8 cellular contexts compared by ENCODE assay signal in the genomic region with DNA sequence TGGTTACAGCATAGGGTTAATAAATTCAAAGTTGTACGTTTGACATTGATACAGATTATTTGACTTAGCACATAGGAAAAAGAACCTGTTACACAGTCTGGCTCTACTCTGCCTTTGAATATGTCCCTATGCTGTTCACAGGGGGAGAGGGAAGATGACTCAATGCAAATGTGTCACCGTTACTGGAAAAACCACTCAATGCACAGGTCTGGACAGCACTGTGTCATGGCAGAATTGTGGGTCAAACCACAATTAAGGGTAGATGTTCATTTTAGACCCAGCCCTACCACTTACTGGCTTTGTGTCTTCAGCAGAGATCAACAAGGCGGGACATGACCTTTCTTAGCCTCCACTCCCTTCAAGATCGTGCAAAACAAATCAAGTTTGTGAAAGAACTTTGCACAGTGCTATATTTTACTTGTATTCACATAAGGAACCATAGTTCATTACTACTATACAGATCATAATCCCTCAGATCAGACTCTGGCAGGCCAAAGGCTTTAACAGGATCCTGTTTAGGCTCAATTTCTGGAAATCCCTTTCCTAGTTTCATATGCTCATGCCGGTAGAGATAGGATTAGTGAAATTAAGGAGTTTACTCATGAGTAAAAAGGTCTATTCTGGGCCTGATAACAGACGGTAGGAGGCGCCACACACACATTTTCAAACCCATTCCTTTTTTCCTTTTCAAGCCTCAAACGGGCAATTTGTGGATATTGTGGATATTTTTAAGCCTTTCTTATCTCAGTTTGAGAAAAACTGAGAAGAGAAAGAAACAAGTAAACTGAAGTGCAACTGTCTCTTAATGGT. TPM values are rescaled to one million over a fixed set of nuclear protein-coding genes. Genes with fewer than 3 reads are reported as not detected.
DNase-seq lines count a peak whose midpoint lies in the region; ATAC-seq lines count a peak whose summit lies in the region.

No MANE protein-coding gene starts in this region.

- no peaks in the 10 kb centered on the region for H3K27me3 Mint-ChIP-seq in activated CD8-positive, alpha-beta memory T cell treated with anti-CD3 and anti-CD28 coated beads, Interleukin-2, amount 10 ng/mL, durations not matched to agents 7 days and 5 days
- no peaks in the 10 kb centered on the region for H3K27me3 Mint-ChIP-seq in activated T-helper 17 cell treated with anti-CD3 and anti-CD28 coated beads, Interleukin-2, amount 50 U/mL, for 72 hours

- peaks cover 69% of the 10 kb centered on the region for H3K4me1 Mint-ChIP-seq in activated CD8-positive, alpha-beta memory T cell treated with anti-CD3 and anti-CD28 coated beads, Interleukin-2, amount 10 ng/mL, durations not matched to agents 7 days and 5 days
- H3K4me1 Mint-ChIP-seq in activated T-helper 17 cell treated with anti-CD3 and anti-CD28 coated beads, Interleukin-2, amount 50 U/mL, for 72 hours: peaks cover 69% of the 10 kb centered on the region

- CTCF ChIA-PET in activated CD8-positive, alpha-beta memory T cell treated with anti-CD3 and anti-CD28 coated beads, Interleukin-2, amount 10 ng/mL, durations not matched to agents 7 days and 5 days (lab: Charles Lee): interaction anchor here (3.0 kb wide), 1 partner anchor 73 kb away, joined by 23 read pairs; no protein-coding TSS in a partner anchor

- intact Hi-C loops in left colon (cut with DNase I, micrococcal nuclease): no loop called here

- H3K9me3 Mint-ChIP-seq in activated CD8-positive, alpha-beta memory T cell treated with anti-CD3 and anti-CD28 coated beads, Interleukin-2, amount 10 ng/mL, durations not matched to agents 7 days and 5 days (ENCODE audit: low read depth): no peaks in the 10 kb centered on the region
- no peaks in the 10 kb centered on the region for H3K9me3 Mint-ChIP-seq in activated T-helper 17 cell treated with anti-CD3 and anti-CD28 coated beads, Interleukin-2, amount 50 U/mL, for 72 hours

- H3K27ac Mint-ChIP-seq in activated CD8-positive, alpha-beta memory T cell treated with anti-CD3 and anti-CD28 coated beads, Interleukin-2, amount 10 ng/mL, durations not matched to agents 7 days and 5 days: peak overlapping the region; percentile 91
- H3K27ac Mint-ChIP-seq in activated T-helper 17 cell treated with anti-CD3 and anti-CD28 coated beads, Interleukin-2, amount 50 U/mL, for 72 hours: peak overlapping the region; percentile 99

- peaks cover 65% of the 10 kb centered on the region for H3K36me3 Mint-ChIP-seq in activated CD8-positive, alpha-beta memory T cell treated with anti-CD3 and anti-CD28 coated beads, Interleukin-2, amount 10 ng/mL, durations not matched to agents 7 days and 5 days
- peaks cover 100% of the 10 kb centered on the region for H3K36me3 Mint-ChIP-seq in activated T-helper 17 cell treated with anti-CD3 and anti-CD28 coated beads, Interleukin-2, amount 50 U/mL, for 72 hours (ENCODE audit: low read depth)

- ATAC-seq in activated CD8-positive, alpha-beta memory T cell treated with anti-CD3 and anti-CD28 coated beads, Interleukin-2, amount 10 ng/mL, durations not matched to agents 7 days and 5 days: peak; percentile 96
- ATAC-seq in activated T-helper 17 cell treated with anti-CD3 and anti-CD28 coated beads, Interleukin-2, amount 50 U/mL, for 72 hours (replicated peaks): peak; percentile 92
- ATAC-seq in left colon: peak; percentile 19

- peak; percentile 91 for DNase-seq in activated CD8-positive, alpha-beta memory T cell treated with anti-CD3 and anti-CD28 coated beads, Interleukin-2, amount 10 ng/mL, durations not matched to agents 7 days and 5 days
- DNase-seq in activated CD8-positive, alpha-beta memory T cell treated with anti-CD3 and anti-CD28 coated beads, Interleukin-2, amount 50 U/mL, for 48 hours: no peak
- peak; percentile 90 for DNase-seq in LHCN-M2 (ENCODE audit: low read depth)
- no peak for DNase-seq in left colon
- DNase-seq in NCI-H146 (lab: John Stamatoyannopoulos, UW): no peak
- DNase-seq in Ammon's horn (ENCODE audit: low spot score): no peak
- DNase-seq in NCI-H1930 (lab: John Stamatoyannopoulos, UW): no peak

- H3K4me3 Mint-ChIP-seq in activated CD8-positive, alpha-beta memory T cell treated with anti-CD3 and anti-CD28 coated beads, Interleukin-2, amount 10 ng/mL, durations not matched to agents 7 days and 5 days: peak overlapping the region; percentile 35
- H3K4me3 Mint-ChIP-seq in activated T-helper 17 cell treated with anti-CD3 and anti-CD28 coated beads, Interleukin-2, amount 50 U/mL, for 72 hours: peak overlapping the region; percentile 84

RNA-seq across cellular contexts. Expression of a gene that starts 22.0 kb away (rescaled TPM):
- total RNA-seq in activated CD8-positive, alpha-beta memory T cell treated with anti-CD3 and anti-CD28 coated beads, Interleukin-2, amount 10 ng/mL, durations not matched to agents 7 days and 5 days: 10 to 100 TPM; 51.7 to 68.4 TPM
- 49.3 and 53.5 TPM in 2 replicates for total RNA-seq in LHCN-M2 (2014; rRNA removed)
- 39.7 TPM for polyA plus RNA-seq in LHCN-M2 (2012)
- 10 to 100 TPM; 63.4 to 64.9 TPM for total RNA-seq in activated T-helper 17 cell treated with anti-CD3 and anti-CD28 coated beads, Interleukin-2, amount 50 U/mL, for 72 hours
- 10 to 100 TPM; 35.5 to 38.4 TPM for total RNA-seq in left colon

RNA-seq across cellular contexts. Expression of a gene that starts 45.1 kb away (rescaled TPM):
- 10 to 100 TPM in 1 of 2 experiments, 1 to 10 TPM in 1; 9.5 to 12.7 TPM for total RNA-seq in activated CD8-positive, alpha-beta memory T cell treated with anti-CD3 and anti-CD28 coated beads, Interleukin-2, amount 10 ng/mL, durations not matched to agents 7 days and 5 days
- total RNA-seq in LHCN-M2 (2014; rRNA removed) (30.5 and 31.0 TPM in 2 replicates), left colon (1 to 10 TPM in 1 of 2 donors, under 1 TPM in 1; 0.58 to 1.2 TPM)
- 9.1 TPM for polyA plus RNA-seq in LHCN-M2 (2012)
- total RNA-seq in activated T-helper 17 cell treated with anti-CD3 and anti-CD28 coated beads, Interleukin-2, amount 50 U/mL, for 72 hours: 10 to 100 TPM in 1 of 2 donors, 1 to 10 TPM in 1; 9.3 to 12.3 TPM

Comparison
In these comparisons a context has a peak if more than half of its experiments do, and no peak if none do; other contexts are left out.
1. DNase-seq: peak in activated CD8-positive, alpha-beta memory T cell treated with anti-CD3 and anti-CD28 coated beads, Interleukin-2, amount 10 ng/mL, durations not matched to agents 7 days and 5 days (single experiment) and LHCN-M2 (single experiment); none in activated CD8-positive, alpha-beta memory T cell treated with anti-CD3 and anti-CD28 coated beads, Interleukin-2, amount 50 U/mL, for 48 hours (single experiment), left colon (0 of 2), NCI-H146 (single experiment), Ammon's horn (single experiment) and NCI-H1930 (0 of 2).
2. ATAC-seq: peak in every context shown above with its lines; median percentile 96 in activated CD8-positive, alpha-beta memory T cell treated with anti-CD3 and anti-CD28 coated beads, Interleukin-2, amount 10 ng/mL, durations not matched to agents 7 days and 5 days; 92 in activated T-helper 17 cell treated with anti-CD3 and anti-CD28 coated beads, Interleukin-2, amount 50 U/mL, for 72 hours; 19 in left colon.
3. RNA of a gene that starts 45.1 kb away (total RNA-seq): 30.5 to 31.0 TPM in LHCN-M2, 9.5 to 12.7 TPM in activated CD8-positive, alpha-beta memory T cell treated with anti-CD3 and anti-CD28 coated beads, Interleukin-2, amount 10 ng/mL, durations not matched to agents 7 days and 5 days and 9.3 to 12.3 TPM in activated T-helper 17 cell treated with anti-CD3 and anti-CD28 coated beads, Interleukin-2, amount 50 U/mL, for 72 hours; 0.58 to 1.2 TPM in left colon; every median in the first group is over 4 times any median in the second.